Comparison of ENCODE assay signal across 8 cellular contexts in the genomic region with DNA sequence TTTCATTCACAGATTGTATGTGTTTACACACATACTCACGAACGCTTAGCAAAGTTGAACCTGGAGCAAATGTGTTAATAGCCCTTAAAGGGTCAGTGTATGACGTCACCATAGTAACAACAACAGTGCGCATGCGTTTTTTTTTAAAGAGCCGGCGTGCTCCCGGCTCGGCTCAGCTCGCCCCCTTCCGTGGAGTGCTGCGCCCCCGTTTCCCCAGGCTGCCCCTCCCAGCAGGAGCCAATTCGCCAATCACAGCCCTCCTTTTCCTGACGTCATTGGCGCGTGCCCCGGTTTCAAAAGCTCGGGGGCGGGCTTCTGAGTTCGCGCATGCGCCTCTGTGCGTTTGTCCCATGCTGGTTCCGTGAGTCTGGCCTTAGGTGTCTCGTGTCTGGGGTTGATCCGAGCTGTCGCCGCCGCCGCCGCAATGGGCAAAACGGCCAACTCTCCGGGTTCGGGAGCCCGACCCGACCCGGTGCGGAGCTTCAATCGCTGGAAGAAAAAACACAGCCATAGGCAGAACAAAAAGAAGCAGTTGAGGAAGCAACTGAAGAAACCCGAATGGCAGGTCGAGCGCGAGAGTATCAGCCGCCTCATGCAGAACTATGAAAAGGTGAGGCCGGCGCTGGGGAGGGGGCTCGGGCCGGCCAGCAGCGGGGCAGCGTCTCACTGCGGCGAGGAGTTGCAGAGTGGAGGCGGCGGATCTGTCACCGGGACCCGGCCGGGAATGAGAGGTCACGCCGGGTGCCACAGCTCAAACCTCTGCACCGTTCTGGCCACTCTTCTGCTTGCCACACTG. TPM values are rescaled to one million over a fixed set of nuclear protein-coding genes. Genes with fewer than 3 reads are reported as not detected.
DNase-seq lines count a peak whose midpoint lies in the region; TF ChIP-seq lines count a peak whose summit lies in the region.

A gene (plus strand): TSS at position 340 of the 796 bp plus-strand sequence. CDS start 85 bp downstream, at position 425.

- H3K9me3 ChIP-seq in SK-N-MC (ENCODE audit: low read depth, low read length), result no peaks in the 10 kb centered on the region

- H3K4me3 Mint-ChIP-seq in HFFc6, result peak within 1 kb of the TSS; percentile 100
- peak within 1 kb of the TSS; percentile 99 for H3K4me3 Mint-ChIP-seq in activated naive CD4-positive, alpha-beta T cell treated with anti-CD3 and anti-CD28 coated beads, Interleukin-2, amount 10 ng/mL, durations not matched to agents 7 days and 5 days

- H3K9ac ChIP-seq in SK-N-MC (ENCODE audit: insufficient read length), result peak within 1 kb of the TSS; percentile 96

- no peaks in the 10 kb centered on the region; the same call in 1 of the 2 replicates for H3K27me3 Mint-ChIP-seq in HFFc6 (ENCODE audit: insufficient read depth)
- H3K27me3 Mint-ChIP-seq in activated naive CD4-positive, alpha-beta T cell treated with anti-CD3 and anti-CD28 coated beads, Interleukin-2, amount 10 ng/mL, durations not matched to agents 7 days and 5 days, result peaks cover 7% of the 10 kb centered on the region

- H3K27ac Mint-ChIP-seq in HFFc6, result peak within 1 kb of the TSS; percentile 93
- peak within 1 kb of the TSS; percentile 91 for H3K27ac Mint-ChIP-seq in activated naive CD4-positive, alpha-beta T cell treated with anti-CD3 and anti-CD28 coated beads, Interleukin-2, amount 10 ng/mL, durations not matched to agents 7 days and 5 days

- H3K27ac ChIP-seq in SK-N-MC, result peak within 1 kb of the TSS; percentile 20

- peak; percentile 74 for TF ChIP-seq POLR2A in NB4 (IDR thresholded peaks at IDR 0.05; ENCODE audit: extremely low read depth, insufficient read length)

- DNase-seq in GM04504 (ENCODE audit: low read depth) (peak; percentile 97), HFFc6 (peak; percentile 98), NB4 (ENCODE audit: low read depth) (peak; percentile 98), SK-N-MC (ENCODE audit: low read depth, low spot score) (peak; percentile 93), germinal center (ENCODE audit: low spot score) (peak; percentile 98), non-pigmented ciliary epithelial cell (ENCODE audit: low read depth) (peak; percentile 90), superior temporal gyrus (ENCODE audit: extremely low spot score) (peak; percentile 100)
- DNase-seq in activated naive CD4-positive, alpha-beta T cell treated with anti-CD3 and anti-CD28 coated beads, Interleukin-2, amount 10 ng/mL, durations not matched to agents 7 days and 5 days, result peak; percentile 99

- H3K36me3 Mint-ChIP-seq in HFFc6 (ENCODE audit: low read depth), result peaks cover 21% of the 10 kb centered on the region
- H3K36me3 Mint-ChIP-seq in activated naive CD4-positive, alpha-beta T cell treated with anti-CD3 and anti-CD28 coated beads, Interleukin-2, amount 10 ng/mL, durations not matched to agents 7 days and 5 days, result peaks cover 11% of the 10 kb centered on the region

- peaks cover 43% of the 10 kb centered on the region for H3K4me1 Mint-ChIP-seq in HFFc6 (ENCODE audit: low read depth)
- H3K4me1 Mint-ChIP-seq in activated naive CD4-positive, alpha-beta T cell treated with anti-CD3 and anti-CD28 coated beads, Interleukin-2, amount 10 ng/mL, durations not matched to agents 7 days and 5 days, result peaks cover 37% of the 10 kb centered on the region

- H3K36me3 ChIP-seq in SK-N-MC (ENCODE audit: insufficient read depth, low read length), result peaks cover 22% of the 10 kb centered on the region

- TF ChIP-seq CTCF in HFFc6 (IDR thresholded peaks at IDR 0.05) (peak; percentile 45), NB4 (IDR thresholded peaks at IDR 0.05; ENCODE audit: low read depth, low read length) (no peak)

- CTCF ChIA-PET in activated naive CD4-positive, alpha-beta T cell treated with anti-CD3 and anti-CD28 coated beads, Interleukin-2, amount 10 ng/mL, durations not matched to agents 7 days and 5 days (lab: Charles Lee), result interaction anchor here (1.0 to 1.4 kb wide), 2 partner anchors 9 to 547 kb away, joined by 3 to 4 read pairs; no protein-coding TSS in a partner anchor

- H3K4me3 ChIP-seq in NB4 (ENCODE audit: low read depth, low read length) (peak within 1 kb of the TSS; percentile 96), SK-N-MC (peak within 1 kb of the TSS; percentile 97)

- no peaks in the 10 kb centered on the region for H3K9me3 Mint-ChIP-seq in HFFc6
- H3K9me3 Mint-ChIP-seq in activated naive CD4-positive, alpha-beta T cell treated with anti-CD3 and anti-CD28 coated beads, Interleukin-2, amount 10 ng/mL, durations not matched to agents 7 days and 5 days, result no peaks in the 10 kb centered on the region

RNA-seq across cellular contexts. Expression of the gene that starts here (rescaled TPM):
- total RNA-seq in HFFc6 (2021; fragmentation: NEBNext Ultra II Directional; extraction: Animal tissue kit (Norgen Biotek cat#: 25700)), result 10 to 100 TPM; 24.5 to 45.5 (median 33.5) TPM

Comparison
In these comparisons a context has a peak if more than half of its experiments do, and no peak if none do; other contexts are left out.
1. Peak in every context shown above with its lines: DNase-seq, H3K4me3 ChIP-seq and H3K27ac ChIP-seq.